ENCODE assay signal across 1 cellular context in genomic region chr9:121321039-121321503, GRCh38.
TF ChIP-seq lines count a peak whose summit lies in the region.

No MANE protein-coding gene starts in this region.

TF ChIP-seq in liver, 16 proteins besides CTCF, POLR2A, EP300 and RAD21 (continued from another document):
- TF ChIP-seq YY1 (IDR thresholded peaks at IDR 0.05) = no peak
- TF ChIP-seq NR2F2 (IDR thresholded peaks at IDR 0.05) = no peak
